In the genomic region with DNA sequence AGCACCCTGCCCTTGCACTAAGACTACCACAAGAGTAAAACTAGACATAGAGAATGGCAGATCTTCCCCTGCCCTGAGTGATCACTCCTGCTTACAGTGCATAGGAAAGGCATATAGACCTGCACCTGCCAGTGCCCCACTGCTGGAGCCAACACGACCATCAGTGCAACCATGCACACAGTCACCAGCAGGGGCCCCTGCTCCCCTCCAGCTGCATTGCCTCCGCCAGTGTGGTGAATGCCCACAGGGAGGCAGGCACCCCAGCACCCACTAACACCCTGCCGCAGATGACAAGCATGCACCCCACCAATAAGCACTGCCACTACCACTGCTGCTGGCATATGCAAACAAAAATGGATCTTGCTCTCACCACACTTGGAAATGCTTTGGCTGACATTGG, we compare ENCODE assay signal across 2 cellular contexts.
TF ChIP-seq lines count a peak whose summit lies in the region.

No MANE protein-coding gene starts in this region.

TF ChIP-seq in GM23338, 12 proteins besides CTCF, POLR2A, EP300 and RAD21 (continued from another document and continues in another):
- TF ChIP-seq ZNF331 (CRISPR knock-in tag; IDR thresholded peaks at IDR 0.05; ENCODE audit: low read depth) (no peak), ZNF114 (CRISPR knock-in tag; IDR thresholded peaks at IDR 0.05) (no peak), EZH2 (IDR thresholded peaks at IDR 0.05; ENCODE audit: low read depth, unreplicated experiment) (no peak), EZH2phosphoT487 (IDR thresholded peaks at IDR 0.05; ENCODE audit: unreplicated experiment) (no peak), CREB1 (CRISPR knock-in tag; IDR thresholded peaks at IDR 0.05; ENCODE audit: low read depth) (no peak), STAT1 (IDR thresholded peaks at IDR 0.05; ENCODE audit: unreplicated experiment) (no peak), POLR2AphosphoS5 (IDR thresholded peaks at IDR 0.05; ENCODE audit: low read depth) (no peak)
- TF ChIP-seq, protein P1, sequence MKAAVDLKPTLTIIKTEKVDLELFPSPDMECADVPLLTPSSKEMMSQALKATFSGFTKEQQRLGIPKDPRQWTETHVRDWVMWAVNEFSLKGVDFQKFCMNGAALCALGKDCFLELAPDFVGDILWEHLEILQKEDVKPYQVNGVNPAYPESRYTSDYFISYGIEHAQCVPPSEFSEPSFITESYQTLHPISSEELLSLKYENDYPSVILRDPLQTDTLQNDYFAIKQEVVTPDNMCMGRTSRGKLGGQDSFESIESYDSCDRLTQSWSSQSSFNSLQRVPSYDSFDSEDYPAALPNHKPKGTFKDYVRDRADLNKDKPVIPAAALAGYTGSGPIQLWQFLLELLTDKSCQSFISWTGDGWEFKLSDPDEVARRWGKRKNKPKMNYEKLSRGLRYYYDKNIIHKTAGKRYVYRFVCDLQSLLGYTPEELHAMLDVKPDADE (IDR thresholded peaks at IDR 0.05) = no peak
- TF ChIP-seq, protein P2, sequence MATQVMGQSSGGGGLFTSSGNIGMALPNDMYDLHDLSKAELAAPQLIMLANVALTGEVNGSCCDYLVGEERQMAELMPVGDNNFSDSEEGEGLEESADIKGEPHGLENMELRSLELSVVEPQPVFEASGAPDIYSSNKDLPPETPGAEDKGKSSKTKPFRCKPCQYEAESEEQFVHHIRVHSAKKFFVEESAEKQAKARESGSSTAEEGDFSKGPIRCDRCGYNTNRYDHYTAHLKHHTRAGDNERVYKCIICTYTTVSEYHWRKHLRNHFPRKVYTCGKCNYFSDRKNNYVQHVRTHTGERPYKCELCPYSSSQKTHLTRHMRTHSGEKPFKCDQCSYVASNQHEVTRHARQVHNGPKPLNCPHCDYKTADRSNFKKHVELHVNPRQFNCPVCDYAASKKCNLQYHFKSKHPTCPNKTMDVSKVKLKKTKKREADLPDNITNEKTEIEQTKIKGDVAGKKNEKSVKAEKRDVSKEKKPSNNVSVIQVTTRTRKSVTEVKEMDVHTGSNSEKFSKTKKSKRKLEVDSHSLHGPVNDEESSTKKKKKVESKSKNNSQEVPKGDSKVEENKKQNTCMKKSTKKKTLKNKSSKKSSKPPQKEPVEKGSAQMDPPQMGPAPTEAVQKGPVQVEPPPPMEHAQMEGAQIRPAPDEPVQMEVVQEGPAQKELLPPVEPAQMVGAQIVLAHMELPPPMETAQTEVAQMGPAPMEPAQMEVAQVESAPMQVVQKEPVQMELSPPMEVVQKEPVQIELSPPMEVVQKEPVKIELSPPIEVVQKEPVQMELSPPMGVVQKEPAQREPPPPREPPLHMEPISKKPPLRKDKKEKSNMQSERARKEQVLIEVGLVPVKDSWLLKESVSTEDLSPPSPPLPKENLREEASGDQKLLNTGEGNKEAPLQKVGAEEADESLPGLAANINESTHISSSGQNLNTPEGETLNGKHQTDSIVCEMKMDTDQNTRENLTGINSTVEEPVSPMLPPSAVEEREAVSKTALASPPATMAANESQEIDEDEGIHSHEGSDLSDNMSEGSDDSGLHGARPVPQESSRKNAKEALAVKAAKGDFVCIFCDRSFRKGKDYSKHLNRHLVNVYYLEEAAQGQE (IDR thresholded peaks at IDR 0.05; ENCODE audit: unreplicated experiment) = no peak
- TF ChIP-seq, protein P3, sequence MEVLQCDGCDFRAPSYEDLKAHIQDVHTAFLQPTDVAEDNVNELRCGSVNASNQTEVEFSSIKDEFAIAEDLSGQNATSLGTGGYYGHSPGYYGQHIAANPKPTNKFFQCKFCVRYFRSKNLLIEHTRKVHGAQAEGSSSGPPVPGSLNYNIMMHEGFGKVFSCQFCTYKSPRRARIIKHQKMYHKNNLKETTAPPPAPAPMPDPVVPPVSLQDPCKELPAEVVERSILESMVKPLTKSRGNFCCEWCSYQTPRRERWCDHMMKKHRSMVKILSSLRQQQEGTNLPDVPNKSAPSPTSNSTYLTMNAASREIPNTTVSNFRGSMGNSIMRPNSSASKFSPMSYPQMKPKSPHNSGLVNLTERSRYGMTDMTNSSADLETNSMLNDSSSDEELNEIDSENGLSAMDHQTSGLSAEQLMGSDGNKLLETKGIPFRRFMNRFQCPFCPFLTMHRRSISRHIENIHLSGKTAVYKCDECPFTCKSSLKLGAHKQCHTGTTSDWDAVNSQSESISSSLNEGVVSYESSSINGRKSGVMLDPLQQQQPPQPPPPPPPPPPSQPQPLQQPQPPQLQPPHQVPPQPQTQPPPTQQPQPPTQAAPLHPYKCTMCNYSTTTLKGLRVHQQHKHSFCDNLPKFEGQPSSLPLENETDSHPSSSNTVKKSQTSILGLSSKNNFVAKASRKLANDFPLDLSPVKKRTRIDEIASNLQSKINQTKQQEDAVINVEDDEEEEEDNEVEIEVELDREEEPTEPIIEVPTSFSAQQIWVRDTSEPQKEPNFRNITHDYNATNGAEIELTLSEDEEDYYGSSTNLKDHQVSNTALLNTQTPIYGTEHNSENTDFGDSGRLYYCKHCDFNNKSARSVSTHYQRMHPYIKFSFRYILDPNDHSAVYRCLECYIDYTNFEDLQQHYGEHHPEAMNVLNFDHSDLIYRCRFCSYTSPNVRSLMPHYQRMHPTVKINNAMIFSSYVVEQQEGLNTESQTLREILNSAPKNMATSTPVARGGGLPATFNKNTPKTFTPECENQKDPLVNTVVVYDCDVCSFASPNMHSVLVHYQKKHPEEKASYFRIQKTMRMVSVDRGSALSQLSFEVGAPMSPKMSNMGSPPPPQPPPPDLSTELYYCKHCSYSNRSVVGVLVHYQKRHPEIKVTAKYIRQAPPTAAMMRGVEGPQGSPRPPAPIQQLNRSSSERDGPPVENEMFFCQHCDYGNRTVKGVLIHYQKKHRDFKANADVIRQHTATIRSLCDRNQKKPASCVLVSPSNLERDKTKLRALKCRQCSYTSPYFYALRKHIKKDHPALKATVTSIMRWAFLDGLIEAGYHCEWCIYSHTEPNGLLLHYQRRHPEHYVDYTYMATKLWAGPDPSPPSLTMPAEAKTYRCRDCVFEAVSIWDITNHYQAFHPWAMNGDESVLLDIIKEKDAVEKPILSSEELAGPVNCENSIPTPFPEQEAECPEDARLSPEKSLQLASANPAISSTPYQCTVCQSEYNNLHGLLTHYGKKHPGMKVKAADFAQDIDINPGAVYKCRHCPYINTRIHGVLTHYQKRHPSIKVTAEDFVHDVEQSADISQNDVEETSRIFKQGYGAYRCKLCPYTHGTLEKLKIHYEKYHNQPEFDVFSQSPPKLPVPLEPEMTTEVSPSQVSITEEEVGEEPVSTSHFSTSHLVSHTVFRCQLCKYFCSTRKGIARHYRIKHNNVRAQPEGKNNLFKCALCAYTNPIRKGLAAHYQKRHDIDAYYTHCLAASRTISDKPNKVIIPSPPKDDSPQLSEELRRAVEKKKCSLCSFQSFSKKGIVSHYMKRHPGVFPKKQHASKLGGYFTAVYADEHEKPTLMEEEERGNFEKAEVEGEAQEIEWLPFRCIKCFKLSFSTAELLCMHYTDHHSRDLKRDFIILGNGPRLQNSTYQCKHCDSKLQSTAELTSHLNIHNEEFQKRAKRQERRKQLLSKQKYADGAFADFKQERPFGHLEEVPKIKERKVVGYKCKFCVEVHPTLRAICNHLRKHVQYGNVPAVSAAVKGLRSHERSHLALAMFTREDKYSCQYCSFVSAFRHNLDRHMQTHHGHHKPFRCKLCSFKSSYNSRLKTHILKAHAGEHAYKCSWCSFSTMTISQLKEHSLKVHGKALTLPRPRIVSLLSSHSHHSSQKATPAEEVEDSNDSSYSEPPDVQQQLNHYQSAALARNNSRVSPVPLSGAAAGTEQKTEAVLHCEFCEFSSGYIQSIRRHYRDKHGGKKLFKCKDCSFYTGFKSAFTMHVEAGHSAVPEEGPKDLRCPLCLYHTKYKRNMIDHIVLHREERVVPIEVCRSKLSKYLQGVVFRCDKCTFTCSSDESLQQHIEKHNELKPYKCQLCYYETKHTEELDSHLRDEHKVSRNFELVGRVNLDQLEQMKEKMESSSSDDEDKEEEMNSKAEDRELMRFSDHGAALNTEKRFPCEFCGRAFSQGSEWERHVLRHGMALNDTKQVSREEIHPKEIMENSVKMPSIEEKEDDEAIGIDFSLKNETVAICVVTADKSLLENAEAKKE (CRISPR knock-in tag; IDR thresholded peaks at IDR 0.05) = no peak

TF ChIP-seq in H1, 55 proteins besides CTCF, POLR2A, EP300 and RAD21:
- TF ChIP-seq TEAD4 (IDR thresholded peaks at IDR 0.05; ENCODE audit: low read depth, low read length) = no peak
- no peak for TF ChIP-seq SP2 (IDR thresholded peaks at IDR 0.05; ENCODE audit: low read length)
- no peak for TF ChIP-seq SRF (IDR thresholded peaks at IDR 0.05; ENCODE audit: low read depth, low read length)
- TF ChIP-seq ZNF274 (IDR thresholded peaks at IDR 0.05; ENCODE audit: borderline replicate concordance, extremely low read depth, low read length) = no peak
- TF ChIP-seq BCL11A (IDR thresholded peaks at IDR 0.05; ENCODE audit: low read depth in 2 of 2, low read length in 2 of 2) = no peak
- TF ChIP-seq RNF2 (IDR thresholded peaks at IDR 0.05; ENCODE audit: borderline replicate concordance, low read depth, low read length, missing control alignments, poor library complexity, severe bottlenecking) = no peak
- no peak for TF ChIP-seq CHD1 (IDR thresholded peaks at IDR 0.05; ENCODE audit: low read depth, low read length)
- TF ChIP-seq SIX5 (IDR thresholded peaks at IDR 0.05; ENCODE audit: low read depth, low read length) = no peak
- no peak for TF ChIP-seq CREB1 (IDR thresholded peaks at IDR 0.05)
- TF ChIP-seq MAFK (IDR thresholded peaks at IDR 0.05; ENCODE audit: low read depth, low read length) = no peak
- TF ChIP-seq SIN3A (conservative IDR thresholded peaks at IDR 0.05 in 1 of 2, IDR thresholded peaks at IDR 0.05 in 1 of 2; ENCODE audit: low read depth in 1 of 2, low read length in 2 of 2) = no peak
- TF ChIP-seq NRF1 (IDR thresholded peaks at IDR 0.05; ENCODE audit: low read depth, low read length) = no peak
- TF ChIP-seq, protein P4, sequence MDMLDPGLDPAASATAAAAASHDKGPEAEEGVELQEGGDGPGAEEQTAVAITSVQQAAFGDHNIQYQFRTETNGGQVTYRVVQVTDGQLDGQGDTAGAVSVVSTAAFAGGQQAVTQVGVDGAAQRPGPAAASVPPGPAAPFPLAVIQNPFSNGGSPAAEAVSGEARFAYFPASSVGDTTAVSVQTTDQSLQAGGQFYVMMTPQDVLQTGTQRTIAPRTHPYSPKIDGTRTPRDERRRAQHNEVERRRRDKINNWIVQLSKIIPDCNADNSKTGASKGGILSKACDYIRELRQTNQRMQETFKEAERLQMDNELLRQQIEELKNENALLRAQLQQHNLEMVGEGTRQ (IDR thresholded peaks at IDR 0.05; ENCODE audit: low read length) = no peak
- no peak for TF ChIP-seq JUN (IDR thresholded peaks at IDR 0.05; ENCODE audit: low read depth, low read length)
- no peak for TF ChIP-seq TAF7 (optimal IDR thresholded peaks at IDR 0.05; ENCODE audit: borderline replicate concordance, low read depth, low read length)
